8 cellular contexts compared by ENCODE assay signal in the genomic region with DNA sequence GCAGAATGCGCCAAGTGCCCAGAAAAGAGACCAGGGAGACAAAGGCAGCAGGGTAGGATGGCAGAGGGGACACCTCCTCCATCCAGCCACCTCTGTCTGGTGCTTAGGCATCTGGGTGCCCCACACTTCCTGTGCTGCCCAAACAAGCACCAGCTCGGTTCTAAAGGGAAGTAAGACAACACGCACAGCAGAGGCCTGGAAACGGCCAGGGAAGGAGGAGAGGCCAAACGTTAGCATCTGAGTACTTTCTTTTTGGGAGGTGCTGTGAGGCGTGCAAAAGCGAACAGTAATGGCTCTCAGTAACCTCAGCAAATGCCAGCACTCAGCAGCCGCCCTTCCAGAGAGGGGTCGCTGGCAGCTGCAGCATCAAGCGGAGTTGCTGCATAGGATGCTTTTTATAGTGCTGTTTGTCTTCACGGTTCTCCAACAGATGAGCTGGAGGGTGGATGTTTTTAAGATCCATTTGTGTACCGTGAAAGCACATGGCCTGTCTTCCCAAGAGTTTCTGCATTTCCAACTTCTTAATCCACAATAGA.
A peak's percentile ranks its signal among the peaks of the same experiment; 100 is the strongest.
DNase-seq lines count a peak whose midpoint lies in the region; ATAC-seq and TF ChIP-seq lines count a peak whose summit lies in the region.

No MANE protein-coding gene starts in this region.

- DNase-seq in GM12865 (ENCODE audit: low read depth), result peak; percentile 45
- DNase-seq in epithelial cell of esophagus (ENCODE audit: low read depth), result peak; percentile 50
- no peak for DNase-seq in sciatic nerve (ENCODE audit: low spot score)
- DNase-seq in NCI-H146 treated with DMSO at 0.1 percent for 48 hours (lab: John Stamatoyannopoulos, UW; ENCODE audit: unreplicated experiment), result no peak
- DNase-seq in SJCRH30, result no peak
- no peak for DNase-seq in HPDE6-E6E7 (ENCODE audit: extremely low spot score)

- no peaks in the 10 kb centered on the region for H4K20me1 ChIP-seq in Loucy (ENCODE audit: insufficient read depth, low read length, poor library complexity, severe bottlenecking)

- H3K36me3 ChIP-seq in Loucy (ENCODE audit: insufficient read depth, low read length) (no peaks in the 10 kb centered on the region), SJCRH30 (no peaks in the 10 kb centered on the region)

- H3K4me2 ChIP-seq in Loucy (ENCODE audit: low read depth, low read length, poor library complexity, severe bottlenecking), result peak overlapping the region; percentile 64

- H3K27me3 ChIP-seq in Loucy (ENCODE audit: insufficient read depth, low read length, poor library complexity, severe bottlenecking) (no peaks in the 10 kb centered on the region), SJCRH30 (no peaks in the 10 kb centered on the region)

- ATAC-seq in sciatic nerve (peak; percentile 64), GM19351 (IDR thresholded peaks at IDR 0.05; ENCODE audit: unreplicated experiment) (no peak)

- H3K27ac ChIP-seq in SJCRH30, result no peak overlapping the region

- H3K4me3 ChIP-seq in GM12865 (ENCODE audit: low read depth, low read length) (no peak overlapping the region), Loucy (ENCODE audit: low read length, poor library complexity, severe bottlenecking) (peak overlapping the region; percentile 13), epithelial cell of esophagus (ENCODE audit: low read length) (no peak overlapping the region), SJCRH30 (no peak overlapping the region)

- TF ChIP-seq CTCF in GM12865 (IDR thresholded peaks at IDR 0.05; ENCODE audit: insufficient read depth, low read depth, low read length, missing control alignments) (no peak), Loucy (conservative IDR thresholded peaks at IDR 0.05; ENCODE audit: low read length) (no peak), epithelial cell of esophagus (IDR thresholded peaks at IDR 0.05; ENCODE audit: insufficient read depth, low read depth, low read length, missing control alignments) (no peak)

- intact Hi-C loops in sciatic nerve (cut with DNase I), result no loop called here

- peak overlapping the region; percentile 14 for H2AFZ ChIP-seq in Loucy (ENCODE audit: low read length)

- no peaks in the 10 kb centered on the region for H3F3A ChIP-seq in Loucy (ENCODE audit: low read depth)

- no peaks in the 10 kb centered on the region for H3K9me2 ChIP-seq in Loucy (replicated peaks; ENCODE audit: low read depth, low read length)

- H3K9me3 ChIP-seq in Loucy (ENCODE audit: insufficient read depth, low read depth, low read length) (no peaks in the 10 kb centered on the region), SJCRH30 (replicated peaks) (no peaks in the 10 kb centered on the region)

- peak overlapping the region; percentile 60 for H3K9ac ChIP-seq in Loucy (ENCODE audit: low read depth, low read length, poor library complexity, severe bottlenecking)

- H3K4me1 ChIP-seq in Loucy (ENCODE audit: insufficient read depth, low read length, poor library complexity, severe bottlenecking), result peaks cover 48% of the 10 kb centered on the region
- H3K4me1 ChIP-seq in SJCRH30, result no peaks in the 10 kb centered on the region

- H3K79me2 ChIP-seq in Loucy (ENCODE audit: insufficient read depth, low read length), result no peaks in the 10 kb centered on the region

Comparison
In these comparisons a context has a peak if more than half of its experiments do, and no peak if none do; other contexts are left out.
1. DNase-seq: peak in GM12865 (single experiment) and epithelial cell of esophagus (single experiment); none in sciatic nerve (single experiment), NCI-H146 treated with DMSO at 0.1 percent for 48 hours (single experiment), SJCRH30 (0 of 2) and HPDE6-E6E7 (single experiment).